Comparison of ENCODE assay signal across 1 cellular context in genomic region chr17:17513626-17514025, GRCh38.
TF ChIP-seq lines count a peak whose summit lies in the region.

No MANE protein-coding gene starts in this region.

TF ChIP-seq in H1, 55 proteins besides CTCF, POLR2A, EP300 and RAD21 (continued from another document):
- TF ChIP-seq BACH1 (IDR thresholded peaks at IDR 0.05; ENCODE audit: low read length) (no peak), KDM1A (IDR thresholded peaks at IDR 0.05; ENCODE audit: borderline replicate concordance, low read length) (no peak), YY1 (IDR thresholded peaks at IDR 0.05; ENCODE audit: low read depth, low read length) (no peak), KDM5A (IDR thresholded peaks at IDR 0.05; ENCODE audit: low read length) (no peak), RFX5 (IDR thresholded peaks at IDR 0.05; ENCODE audit: borderline replicate concordance, low read depth, low read length) (no peak), SP4 (IDR thresholded peaks at IDR 0.05; ENCODE audit: low read length) (no peak), EGR1 (IDR thresholded peaks at IDR 0.05; ENCODE audit: borderline replicate concordance, low read depth, low read length) (no peak), POLR2AphosphoS5 (IDR thresholded peaks at IDR 0.05; ENCODE audit: low read depth, low read length) (no peak), GTF2F1 (IDR thresholded peaks at IDR 0.05; ENCODE audit: borderline replicate concordance, low read depth, low read length) (no peak), JUND (IDR thresholded peaks at IDR 0.05; ENCODE audit: low read length) (no peak), CBX8 (IDR thresholded peaks at IDR 0.05; ENCODE audit: borderline replicate concordance, low read depth, low read length) (no peak)
